ENCODE assay signal across 1 cellular context in genomic region chr3:101642441-101642840, GRCh38.
TF ChIP-seq lines count a peak whose summit lies in the region.

No MANE protein-coding gene starts in this region.

TF ChIP-seq in K562, 482 proteins besides CTCF, POLR2A, EP300 and RAD21 (continued from another document and continues in another):
- TF ChIP-seq, protein P1, sequence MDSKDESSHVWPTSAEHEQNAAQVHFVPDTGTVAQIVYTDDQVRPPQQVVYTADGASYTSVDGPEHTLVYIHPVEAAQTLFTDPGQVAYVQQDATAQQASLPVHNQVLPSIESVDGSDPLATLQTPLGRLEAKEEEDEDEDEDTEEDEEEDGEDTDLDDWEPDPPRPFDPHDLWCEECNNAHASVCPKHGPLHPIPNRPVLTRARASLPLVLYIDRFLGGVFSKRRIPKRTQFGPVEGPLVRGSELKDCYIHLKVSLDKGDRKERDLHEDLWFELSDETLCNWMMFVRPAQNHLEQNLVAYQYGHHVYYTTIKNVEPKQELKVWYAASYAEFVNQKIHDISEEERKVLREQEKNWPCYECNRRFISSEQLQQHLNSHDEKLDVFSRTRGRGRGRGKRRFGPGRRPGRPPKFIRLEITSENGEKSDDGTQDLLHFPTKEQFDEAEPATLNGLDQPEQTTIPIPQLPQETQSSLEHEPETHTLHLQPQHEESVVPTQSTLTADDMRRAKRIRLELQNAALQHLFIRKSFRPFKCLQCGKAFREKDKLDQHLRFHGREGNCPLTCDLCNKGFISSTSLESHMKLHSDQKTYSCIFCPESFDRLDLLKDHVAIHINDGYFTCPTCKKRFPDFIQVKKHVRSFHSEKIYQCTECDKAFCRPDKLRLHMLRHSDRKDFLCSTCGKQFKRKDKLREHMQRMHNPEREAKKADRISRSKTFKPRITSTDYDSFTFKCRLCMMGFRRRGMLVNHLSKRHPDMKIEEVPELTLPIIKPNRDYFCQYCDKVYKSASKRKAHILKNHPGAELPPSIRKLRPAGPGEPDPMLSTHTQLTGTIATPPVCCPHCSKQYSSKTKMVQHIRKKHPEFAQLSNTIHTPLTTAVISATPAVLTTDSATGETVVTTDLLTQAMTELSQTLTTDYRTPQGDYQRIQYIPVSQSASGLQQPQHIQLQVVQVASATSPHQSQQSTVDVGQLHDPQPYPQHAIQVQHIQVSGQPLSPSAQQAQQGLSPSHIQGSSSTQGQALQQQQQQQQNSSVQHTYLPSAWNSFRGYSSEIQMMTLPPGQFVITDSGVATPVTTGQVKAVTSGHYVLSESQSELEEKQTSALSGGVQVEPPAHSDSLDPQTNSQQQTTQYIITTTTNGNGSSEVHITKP (IDR thresholded peaks at IDR 0.05; ENCODE audit: partially characterized antibody) = peak; percentile 34
- TF ChIP-seq KDM5B (IDR thresholded peaks at IDR 0.05; ENCODE audit: insufficient replicate concordance, low read depth, low read length) (no peak), CREB5 (CRISPR knock-in tag; IDR thresholded peaks at IDR 0.05) (no peak), ZNF766 (CRISPR knock-in tag; conservative IDR thresholded peaks at IDR 0.05) (no peak), ETV5 (CRISPR knock-in tag; IDR thresholded peaks at IDR 0.05; ENCODE audit: low read depth) (peak; percentile 21; the same call in 1 of the 2 replicates), RFX5 (IDR thresholded peaks at IDR 0.05; ENCODE audit: low read depth, low read length) (no peak), TBP (optimal IDR thresholded peaks at IDR 0.05; ENCODE audit: low read depth, low read length) (no peak), NONO (IDR thresholded peaks at IDR 0.05; ENCODE audit: low read depth in 2 of 2, low read length in 1 of 2) (no peak), CBFA2T2 (conservative IDR thresholded peaks at IDR 0.05) (0 out of 2 replicates have a peak, but pooled peaks have one; percentile 32), MIER1 (IDR thresholded peaks at IDR 0.05; ENCODE audit: low read depth) (no peak), HMG20B (CRISPR knock-in tag; IDR thresholded peaks at IDR 0.05) (no peak), POLR2G (IDR thresholded peaks at IDR 0.05; ENCODE audit: low read depth, low read length) (no peak), ASH1L (IDR thresholded peaks at IDR 0.05; ENCODE audit: borderline replicate concordance, low read depth, partially characterized antibody) (no peak), ZBTB26 (CRISPR knock-in tag; IDR thresholded peaks at IDR 0.05) (no peak), SREBF1 (IDR thresholded peaks at IDR 0.05; ENCODE audit: borderline replicate concordance, low read depth, low read length) (no peak), SRSF1 (IDR thresholded peaks at IDR 0.05; ENCODE audit: low read depth, low read length) (no peak), MYBL2 (IDR thresholded peaks at IDR 0.05; ENCODE audit: low read depth) (no peak), MYBL2 (CRISPR knock-in tag; IDR thresholded peaks at IDR 0.05; ENCODE audit: borderline replicate concordance) (no peak), TAF1 (IDR thresholded peaks at IDR 0.05; ENCODE audit: control insufficient read depth, extremely low read depth, insufficient read depth, low read length, severe bottlenecking) (peak; percentile 20), TEAD1 (CRISPR knock-in tag; IDR thresholded peaks at IDR 0.05) (no peak), HEY1 (CRISPR knock-in tag; IDR thresholded peaks at IDR 0.05; ENCODE audit: borderline replicate concordance) (no peak), ZNF347 (CRISPR knock-in tag; IDR thresholded peaks at IDR 0.05; ENCODE audit: low read depth) (no peak), NR3C1 (CRISPR knock-in tag; IDR thresholded peaks at IDR 0.05) (no peak), BHLHE40 (IDR thresholded peaks at IDR 0.05; ENCODE audit: low read length) (0 out of 2 replicates have a peak, but pooled peaks have one; percentile 16), JUND (IDR thresholded peaks at IDR 0.05; ENCODE audit: borderline replicate concordance, low read depth, low read length) (no peak), JUND (tag; IDR thresholded peaks at IDR 0.05; ENCODE audit: borderline replicate concordance, low read depth, low read length) (peak; percentile 16; the same call in 1 of the 3 replicates), RB1 (IDR thresholded peaks at IDR 0.05; ENCODE audit: low read depth) (no peak), TCF7L2 (IDR thresholded peaks at IDR 0.05; ENCODE audit: low read depth, low read length) (no peak), SAFB (IDR thresholded peaks at IDR 0.05; ENCODE audit: borderline replicate concordance, low read depth, low read length) (no peak), ZNF253 (CRISPR knock-in tag; conservative IDR thresholded peaks at IDR 0.05) (no peak), EP400 (IDR thresholded peaks at IDR 0.05) (peak; percentile 29; the same call in 1 of the 2 replicates), GTF2E2 (tag; IDR thresholded peaks at IDR 0.05) (no peak), CXXC5 (CRISPR knock-in tag; IDR thresholded peaks at IDR 0.05) (peak; percentile 24; the same call in 1 of the 2 replicates), ZNF431 (CRISPR knock-in tag; IDR thresholded peaks at IDR 0.05) (0 out of 2 replicates have a peak, but pooled peaks have one; percentile 22), HDAC8 (tag; IDR thresholded peaks at IDR 0.05) (no peak), RBM34 (IDR thresholded peaks at IDR 0.05; ENCODE audit: borderline replicate concordance, insufficient read depth, low read length) (no peak), HINFP (tag; conservative IDR thresholded peaks at IDR 0.05; ENCODE audit: low read depth) (no peak), ZNF143 (CRISPR knock-in tag; IDR thresholded peaks at IDR 0.05) (no peak), E2F4 (CRISPR knock-in tag; IDR thresholded peaks at IDR 0.05; ENCODE audit: low read depth) (no peak), SRF (CRISPR knock-in tag; IDR thresholded peaks at IDR 0.05) (no peak), MYNN (IDR thresholded peaks at IDR 0.05) (no peak), MYNN (CRISPR knock-in tag; IDR thresholded peaks at IDR 0.05) (no peak), FOXJ3 (CRISPR knock-in tag; IDR thresholded peaks at IDR 0.05) (no peak), GATAD2B (IDR thresholded peaks at IDR 0.05; ENCODE audit: borderline replicate concordance) (no peak), ZNF707 (CRISPR knock-in tag; conservative IDR thresholded peaks at IDR 0.05) (no peak), DDX20 (tag; IDR thresholded peaks at IDR 0.05; ENCODE audit: low read depth) (no peak), L3MBTL2 (IDR thresholded peaks at IDR 0.05) (no peak), ZFP1 (CRISPR knock-in tag; IDR thresholded peaks at IDR 0.05) (no peak), ZFPM2 (CRISPR knock-in tag; IDR thresholded peaks at IDR 0.05) (no peak), SMARCB1 (IDR thresholded peaks at IDR 0.05; ENCODE audit: insufficient read length, low read depth) (no peak), PHF21A (IDR thresholded peaks at IDR 0.05; ENCODE audit: borderline replicate concordance, low read depth) (no peak), TEAD2 (tag; IDR thresholded peaks at IDR 0.05) (no peak), NELFE (IDR thresholded peaks at IDR 0.05; ENCODE audit: insufficient read depth, insufficient read length) (no peak), TAL1 (IDR thresholded peaks at IDR 0.05) (no peak; the same call in 1 of the 2 replicates), TFAP4 (CRISPR knock-in tag; IDR thresholded peaks at IDR 0.05; ENCODE audit: borderline replicate concordance) (no peak), USF1 (CRISPR knock-in tag; IDR thresholded peaks at IDR 0.05) (no peak), HNRNPK (IDR thresholded peaks at IDR 0.05; ENCODE audit: low read depth, low read length, poor library complexity, severe bottlenecking) (no peak), ZFP30 (CRISPR knock-in tag; IDR thresholded peaks at IDR 0.05; ENCODE audit: borderline replicate concordance) (no peak)
- TF ChIP-seq, protein P2, sequence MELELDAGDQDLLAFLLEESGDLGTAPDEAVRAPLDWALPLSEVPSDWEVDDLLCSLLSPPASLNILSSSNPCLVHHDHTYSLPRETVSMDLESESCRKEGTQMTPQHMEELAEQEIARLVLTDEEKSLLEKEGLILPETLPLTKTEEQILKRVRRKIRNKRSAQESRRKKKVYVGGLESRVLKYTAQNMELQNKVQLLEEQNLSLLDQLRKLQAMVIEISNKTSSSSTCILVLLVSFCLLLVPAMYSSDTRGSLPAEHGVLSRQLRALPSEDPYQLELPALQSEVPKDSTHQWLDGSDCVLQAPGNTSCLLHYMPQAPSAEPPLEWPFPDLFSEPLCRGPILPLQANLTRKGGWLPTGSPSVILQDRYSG (tag; conservative IDR thresholded peaks at IDR 0.05; ENCODE audit: low read depth) = no peak
- TF ChIP-seq, protein P3, sequence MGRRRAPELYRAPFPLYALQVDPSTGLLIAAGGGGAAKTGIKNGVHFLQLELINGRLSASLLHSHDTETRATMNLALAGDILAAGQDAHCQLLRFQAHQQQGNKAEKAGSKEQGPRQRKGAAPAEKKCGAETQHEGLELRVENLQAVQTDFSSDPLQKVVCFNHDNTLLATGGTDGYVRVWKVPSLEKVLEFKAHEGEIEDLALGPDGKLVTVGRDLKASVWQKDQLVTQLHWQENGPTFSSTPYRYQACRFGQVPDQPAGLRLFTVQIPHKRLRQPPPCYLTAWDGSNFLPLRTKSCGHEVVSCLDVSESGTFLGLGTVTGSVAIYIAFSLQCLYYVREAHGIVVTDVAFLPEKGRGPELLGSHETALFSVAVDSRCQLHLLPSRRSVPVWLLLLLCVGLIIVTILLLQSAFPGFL (CRISPR knock-in tag; IDR thresholded peaks at IDR 0.05) = no peak
- TF ChIP-seq, protein P4, sequence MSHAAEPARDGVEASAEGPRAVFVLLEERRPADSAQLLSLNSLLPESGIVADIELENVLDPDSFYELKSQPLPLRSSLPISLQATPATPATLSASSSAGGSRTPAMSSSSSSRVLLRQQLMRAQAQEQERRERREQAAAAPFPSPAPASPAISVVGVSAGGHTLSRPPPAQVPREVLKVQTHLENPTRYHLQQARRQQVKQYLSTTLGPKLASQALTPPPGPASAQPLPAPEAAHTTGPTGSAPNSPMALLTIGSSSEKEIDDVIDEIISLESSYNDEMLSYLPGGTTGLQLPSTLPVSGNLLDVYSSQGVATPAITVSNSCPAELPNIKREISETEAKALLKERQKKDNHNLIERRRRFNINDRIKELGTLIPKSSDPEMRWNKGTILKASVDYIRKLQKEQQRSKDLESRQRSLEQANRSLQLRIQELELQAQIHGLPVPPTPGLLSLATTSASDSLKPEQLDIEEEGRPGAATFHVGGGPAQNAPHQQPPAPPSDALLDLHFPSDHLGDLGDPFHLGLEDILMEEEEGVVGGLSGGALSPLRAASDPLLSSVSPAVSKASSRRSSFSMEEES (CRISPR knock-in tag; IDR thresholded peaks at IDR 0.05) = no peak
